Comparison of ENCODE assay signal across 27 cellular contexts in the genomic region with DNA sequence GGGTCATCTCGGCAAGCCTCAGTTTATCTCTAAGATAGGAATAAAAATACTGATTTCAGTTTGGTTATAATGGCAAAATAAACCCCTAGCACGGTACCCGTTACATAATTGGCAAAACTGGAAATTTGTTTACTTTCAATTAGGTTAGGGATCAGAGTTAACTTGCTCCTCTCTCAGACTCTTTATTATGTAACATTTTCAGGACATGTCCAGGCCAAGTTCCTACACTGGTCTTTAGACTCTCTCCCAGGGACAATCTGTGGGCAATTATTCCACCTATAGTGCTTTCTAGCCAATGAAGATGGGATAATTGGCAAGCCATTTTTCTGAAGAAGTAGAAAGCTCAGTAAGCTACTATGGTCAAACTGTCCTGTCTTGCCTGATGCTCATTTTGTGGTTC.
"Had no signal": no experiment of that assay in that cellular context is flagged by ENCODE, and none has a peak within 500 bp of the region (broad histone marks: within the 10 kb centered on the region; RNA-seq: fewer than 3 reads in every experiment).

No MANE protein-coding gene starts in this region.

- H2AFZ ChIP-seq: hepatocyte had no signal

- FAIRE-seq: pancreas had no signal

- H3K36me3 ChIP-seq: gastrocnemius medialis, lower lobe of right lung, pancreas, suprapubic skin, transverse colon, upper lobe of right lung, uterus had no signal

- H3K79me2 ChIP-seq: hepatocyte had no signal

- ATAC-seq: gastrocnemius medialis; left colon; left ventricle myocardium superior; lower lobe of right lung; natural killer cell treated with Interleukin-12 subunit alpha and Interleukin-12 subunit beta and Interleukin-15 and Interleukin-18, amount 100 ng/mL, for 72 hours; pancreas; sciatic nerve; stimulated activated naive CD8-positive, alpha-beta T cell treated with anti-CD3 and anti-CD28 coated beads, Interleukin-15, amount 100 ng/mL, for 72 hours; upper lobe of right lung had no signal

- H3K27me3 ChIP-seq: gastrocnemius medialis, hepatocyte, pancreas, suprapubic skin, transverse colon, upper lobe of right lung, uterus had no signal

- H3K4me2 ChIP-seq: hepatocyte, smooth muscle cell had no signal

- DNase-seq: dermis blood vessel endothelial cell; effector memory CD4-positive, alpha-beta T cell; foreskin fibroblast; gastrocnemius medialis; head of caudate nucleus; kidney glomerular epithelial cell; left colon; left ventricle myocardium superior; lower lobe of right lung; naive B cell; nucleus accumbens; pancreas; stimulated activated CD4-positive, alpha-beta T cell treated with anti-CD3 and anti-CD28 coated beads, Interleukin-12 subunit alpha, Interleukin-12 subunit beta, amount 100 ng/mL, for 4 hours; stimulated activated CD4-positive, alpha-beta T cell treated with anti-CD3 and anti-CD28 coated beads, Interleukin-1b, Interleukin-23, amount 100 ng/mL, for 48 hours; stimulated activated CD4-positive, alpha-beta T cell treated with anti-CD3 and anti-CD28 coated beads, Interleukin-4, amount 100 ng/mL, for 1 hour; stimulated activated CD8-positive, alpha-beta memory T cell treated with anti-CD3 and anti-CD28 coated beads, Interleukin-4, amount 100 ng/mL, for 48 hours; stimulated activated naive CD4-positive, alpha-beta T cell; stimulated activated naive CD8-positive, alpha-beta T cell treated with anti-CD3 and anti-CD28 coated beads, Interleukin-15, amount 100 ng/mL, for 72 hours; transverse colon; upper lobe of right lung; uterus had no signal

- H3K4me3 ChIP-seq: coronary artery, gastrocnemius medialis, hepatocyte, lower lobe of right lung, pancreas, smooth muscle cell, suprapubic skin, transverse colon, upper lobe of right lung, uterus had no signal

- H3K9me3 ChIP-seq: gastrocnemius medialis, lower lobe of right lung, pancreas, suprapubic skin, transverse colon, upper lobe of right lung, uterus had no signal

- H3K27ac ChIP-seq: coronary artery, gastrocnemius medialis, hepatocyte, lower lobe of right lung, pancreas, suprapubic skin, transverse colon, upper lobe of right lung, uterus had no signal

- H3K4me1 ChIP-seq: gastrocnemius medialis, lower lobe of right lung, pancreas, suprapubic skin, transverse colon, upper lobe of right lung, uterus had no signal
